In genomic region chr6:161000632-161001031, GRCh38 we compare ENCODE assay signal across 20 cellular contexts. TPM values are rescaled to one million over a fixed set of nuclear protein-coding genes. Genes with fewer than 3 reads are reported as not detected.
DNase-seq lines count a peak whose midpoint lies in the region; ATAC-seq, FAIRE-seq and TF ChIP-seq lines count a peak whose summit lies in the region.
"Had no signal": no experiment of that assay in that cellular context is flagged by ENCODE, and none has a peak within 500 bp of the region (broad histone marks: within the 10 kb centered on the region; RNA-seq: fewer than 3 reads in every experiment).

No MANE protein-coding gene starts in this region.

- FAIRE-seq in HepG2 (lab: Jason Lieb, UNC) (no peak), K562 (lab: Jason Lieb, UNC) (no peak)
- FAIRE-seq: A549, GM12878 had no signal

- no TSS peak for BruUV-seq in HepG2 (replicated peaks; lab: Mats Ljungman, UMichigan)
- BruUV-seq in K562 (replicated peaks; lab: Mats Ljungman, UMichigan): no TSS peak

- TF ChIP-seq EP300 in HepG2 (IDR thresholded peaks at IDR 0.05; ENCODE audit: low read depth in 2 of 2, low read length in 2 of 2) (no peak), HepG2 (CRISPR knock-in tag; IDR thresholded peaks at IDR 0.05; ENCODE audit: borderline replicate concordance) (no peak), K562 (IDR thresholded peaks at IDR 0.05; ENCODE audit: low read length) (no peak)

- CTCF ChIA-PET in HepG2 (lab: Yijun Ruan, JAX; ENCODE audit: low intra/inter-chr PET ratio, low total read pairs) (no interaction called here), K562 (lab: Yijun Ruan, JAX; ENCODE audit: low intra/inter-chr PET ratio) (no interaction called here)

- ATAC-seq in HepG2 (no peak), right lobe of liver (no peak), K562 (no peak), HG03520 (IDR thresholded peaks at IDR 0.05; ENCODE audit: unreplicated experiment) (no peak)
- ATAC-seq: A549; CD8-positive, alpha-beta T cell; GM12878 had no signal

- TF ChIP-seq CTCF in HepG2 (CRISPR knock-in tag; IDR thresholded peaks at IDR 0.05) (no peak), right lobe of liver (IDR thresholded peaks at IDR 0.05) (no peak), K562 (IDR thresholded peaks at IDR 0.05 in 2 of 3, conservative IDR thresholded peaks at IDR 0.05 in 1 of 3; ENCODE audit: insufficient read depth in 2 of 3, low read depth in 1 of 3, low read length in 3 of 3) (no peak), vagina (IDR thresholded peaks at IDR 0.05) (no peak)

- H3K27me3 ChIP-seq in HepG2 (ENCODE audit: control insufficient read depth in 1 of 2, insufficient read depth in 2 of 2, low read length in 2 of 2): no peaks in the 10 kb centered on the region
- no peaks in the 10 kb centered on the region for H3K27me3 ChIP-seq in right lobe of liver
- no peaks in the 10 kb centered on the region for H3K27me3 ChIP-seq in K562 (ENCODE audit: control insufficient read depth in 2 of 2, insufficient read depth in 2 of 2, low read length in 2 of 2)
- H3K27me3 ChIP-seq in endocrine pancreas (ENCODE audit: control insufficient read depth, insufficient read depth, low read length): no peaks in the 10 kb centered on the region
- H3K27me3 ChIP-seq in vagina: no peaks in the 10 kb centered on the region
- H3K27me3 ChIP-seq: BLaER1 treated with 17β-estradiol and CSF1 and Interleukin-3, amounts not matched to agents 10 nM and 100 nM had no signal

- H3K36me3 ChIP-seq in HepG2 (replicated peaks in 1 of 2; ENCODE audit: control insufficient read depth in 1 of 2, insufficient read depth in 2 of 2, low read length in 2 of 2): no peaks in the 10 kb centered on the region
- H3K36me3 ChIP-seq in right lobe of liver: no peaks in the 10 kb centered on the region
- peaks cover 16% of the 10 kb centered on the region for H3K36me3 ChIP-seq in K562 (ENCODE audit: control insufficient read depth, insufficient read depth, low read length)
- no peaks in the 10 kb centered on the region for H3K36me3 ChIP-seq in endocrine pancreas (ENCODE audit: control insufficient read depth, insufficient read depth, low read length)
- H3K36me3 ChIP-seq in vagina: no peaks in the 10 kb centered on the region

- no peak overlapping the region for H3K27ac ChIP-seq in HepG2 (ENCODE audit: extremely low read length, insufficient read depth, low read length)
- no peak overlapping the region for H3K27ac ChIP-seq in right lobe of liver
- H3K27ac ChIP-seq in K562 (ENCODE audit: extremely low read depth, low read depth, low read length): no peak overlapping the region
- peak overlapping the region; percentile 21 for H3K27ac ChIP-seq in vagina
- H3K27ac ChIP-seq: A549; BLaER1 treated with 17β-estradiol and CSF1 and Interleukin-3, amounts not matched to agents 10 nM and 100 nM; C4-2B had no signal

- H3K4me2 ChIP-seq in HepG2 (ENCODE audit: low read depth, low read length): no peak overlapping the region
- H3K4me2 ChIP-seq in K562 (ENCODE audit: insufficient read depth, low read length): no peak overlapping the region

- WGBS in HepG2 (ENCODE audit: low lambda C conversion rate): 98% methylated on average over 1 of the region's 1 CpG
- 92% methylated on average over 1 of the region's 1 CpG for WGBS in right lobe of liver (ENCODE audit: insufficient coverage, low coverage, low lambda C conversion rate, missing lambda C conversion rate)
- WGBS in K562 (ENCODE audit: insufficient coverage, low coverage, missing lambda C conversion rate): 97% methylated on average over 1 of the region's 1 CpG

- TF ChIP-seq POLR2A in HepG2 (IDR thresholded peaks at IDR 0.05; ENCODE audit: insufficient read depth in 1 of 2, low read depth in 2 of 2, low read length in 2 of 2) (no peak), right lobe of liver (IDR thresholded peaks at IDR 0.05) (no peak), K562 (conservative IDR thresholded peaks at IDR 0.05) (no peak), vagina (IDR thresholded peaks at IDR 0.05) (no peak)

- H4K20me1 ChIP-seq in HepG2 (ENCODE audit: insufficient read depth, low read length) (peaks cover 2% of the 10 kb centered on the region), K562 (replicated peaks; ENCODE audit: control insufficient read depth, insufficient read depth, low read length) (no peaks in the 10 kb centered on the region)

- in situ Hi-C loops in HepG2 (cut with HindIII; ENCODE audit: extremely low pct_ligation_motif_present, low pct_unique_long_range_greater_than_20kb) (no loop called here), K562 (cut with MboI) (no loop called here)

- H3K9me1 ChIP-seq in K562 (ENCODE audit: control insufficient read depth, insufficient read depth, low read length): no peaks in the 10 kb centered on the region

- no peak for TF ChIP-seq RAD21 in HepG2 (CRISPR knock-in tag; IDR thresholded peaks at IDR 0.05)
- TF ChIP-seq RAD21 in K562 (CRISPR knock-in tag; conservative IDR thresholded peaks at IDR 0.05 in 1 of 2, IDR thresholded peaks at IDR 0.05 in 1 of 2): no peak

- H2AFZ ChIP-seq in HepG2 (ENCODE audit: low read length) (no peak overlapping the region), K562 (ENCODE audit: low read depth, low read length) (no peak overlapping the region)

- DNase-seq in HepG2 (ENCODE audit: low spot score) (no peak), right lobe of liver (no peak), K562 (ENCODE audit: extremely low read depth in 1 of 4, low spot score in 3 of 4) (no peak), vagina (ENCODE audit: extremely low spot score in 2 of 2) (no peak), T1000 (lab: John Stamatoyannopoulos, UW) (no peak), iPS-NIHi7 (ENCODE audit: extremely low spot score) (no peak)
- DNase-seq: AML-193; Caco-2; CD4-positive, alpha-beta T cell; CD8-positive, alpha-beta T cell; DMS 273 treated with DMSO at 0.1 percent for 48 hours; DND-41; EL; GDM1 had no signal

- intact Hi-C loops in HepG2 (cut with micrococcal nuclease; ENCODE audit: unreplicated experiment) (loop anchor here (1.0 kb wide), 1 partner anchor 8 kb away; no protein-coding TSS in a partner anchor), right lobe of liver (cut with DNase I) (no loop called here), K562 (cut with micrococcal nuclease) (no loop called here), vagina (cut with DNase I) (no loop called here)

- POLR2A ChIA-PET in HepG2 (lab: Yijun Ruan, JAX): no interaction called here
- POLR2A ChIA-PET in K562 (lab: Yijun Ruan, JAX): interaction anchor here (1.2 to 1.6 kb wide), 2 partner anchors 8 to 10 kb away, joined by 4 to 8 read pairs; partner anchors contain the start of gene MAP3K4

- H3K9me3 ChIP-seq in HepG2 (ENCODE audit: low read length) (no peaks in the 10 kb centered on the region), right lobe of liver (no peaks in the 10 kb centered on the region), K562 (replicated peaks; ENCODE audit: control insufficient read depth, insufficient read depth, low read depth, low read length) (0 out of 2 replicates have a peak, but pooled peaks cover 2% of the 10 kb centered on the region), endocrine pancreas (ENCODE audit: control insufficient read depth, low read length) (no peaks in the 10 kb centered on the region), vagina (no peaks in the 10 kb centered on the region)
- H3K9me3 ChIP-seq: A549; BLaER1 treated with 17β-estradiol and CSF1 and Interleukin-3, amounts not matched to agents 10 nM and 100 nM; Caco-2 had no signal

- H3K4me3 ChIP-seq in HepG2 (replicated peaks in 1 of 3; ENCODE audit: insufficient read depth in 1 of 3, low read depth in 2 of 3, low read length in 3 of 3) (no peak overlapping the region), right lobe of liver (no peak overlapping the region), K562 (no peak overlapping the region), endocrine pancreas (ENCODE audit: control insufficient read depth, insufficient read depth, low read length) (peak overlapping the region; percentile 79), vagina (no peak overlapping the region)
- H3K4me3 ChIP-seq: A549; BLaER1 treated with 17β-estradiol and CSF1 and Interleukin-3, amounts not matched to agents 10 nM and 100 nM; GM12878 had no signal

- H3K9ac ChIP-seq in HepG2 (ENCODE audit: insufficient read depth, low read depth, low read length): no peak overlapping the region
- no peak overlapping the region for H3K9ac ChIP-seq in K562 (ENCODE audit: insufficient read depth in 1 of 2, low read depth in 2 of 2, low read length in 2 of 2)
- no peak overlapping the region for H3K9ac ChIP-seq in endocrine pancreas (ENCODE audit: control insufficient read depth, insufficient read depth, low read length)
- H3K9ac ChIP-seq: BLaER1 treated with 17β-estradiol and CSF1 and Interleukin-3, amounts not matched to agents 10 nM and 100 nM had no signal

- H3K79me2 ChIP-seq in HepG2 (ENCODE audit: insufficient read depth, low read length) (peaks cover 73% of the 10 kb centered on the region), K562 (ENCODE audit: control insufficient read depth, insufficient read depth, low read length) (peaks cover 86% of the 10 kb centered on the region)

- H3K4me1 ChIP-seq in HepG2 (ENCODE audit: insufficient read depth, low read length) (peaks cover 22% of the 10 kb centered on the region), right lobe of liver (peaks cover 0 to 9% (median 0%) of the 10 kb centered on the region in 4 donors), K562 (replicated peaks in 1 of 2; ENCODE audit: control insufficient read depth in 2 of 2, insufficient read depth in 2 of 2, low read length in 2 of 2) (peaks cover 0 to 5% of the 10 kb centered on the region in 2 experiments; a peak in 2 of 5 replicates), endocrine pancreas (ENCODE audit: control insufficient read depth, insufficient read depth, low read length) (peaks cover 52% of the 10 kb centered on the region), vagina (peaks cover 50% of the 10 kb centered on the region)

RNA-seq across cellular contexts. Expression of gene MAP3K4, which starts 9.1 kb away (rescaled TPM):
- total RNA-seq in HepG2 (2016; rRNA removed; fragmentation: Illumina TruSeq; extraction: Trizol): 33.6 and 40.1 TPM in 2 replicates
- 66.8 and 68.7 TPM in 2 replicates for total RNA-seq in HepG2 (2016; cell fraction: cytosol; rRNA removed; fragmentation: Illumina TruSeq; extraction: Trizol; ENCODE audit: low read depth)
- total RNA-seq in HepG2 (2016; cell fraction: insoluble cytoplasmic fraction; rRNA removed; fragmentation: Illumina TruSeq; extraction: Trizol): 37.5 and 40.8 TPM in 2 replicates
- total RNA-seq in HepG2 (2016; cell fraction: membrane; rRNA removed; fragmentation: Illumina TruSeq; extraction: Trizol): 38.1 and 58.6 TPM in 2 replicates
- total RNA-seq in HepG2 (2016; cell fraction: nucleus; rRNA removed; fragmentation: Illumina TruSeq; extraction: Trizol): 50.7 and 54.4 TPM in 2 replicates
- 12.9 and 15.4 TPM in 2 replicates for polyA plus RNA-seq in HepG2 (2011; rRNA removed)
- polyA plus RNA-seq in HepG2 (2011; cell fraction: cytosol; rRNA removed): 6.9 and 9.0 TPM in 2 replicates
- polyA plus RNA-seq in HepG2 (2011; cell fraction: nucleus; rRNA removed): 35.9 and 37.8 TPM in 2 replicates
- 16.6 and 19.8 TPM in 2 replicates for polyA plus RNA-seq in HepG2 (2012)
- polyA plus RNA-seq in HepG2 (2016; cell fraction: cytosol; fragmentation: Illumina TruSeq; extraction: Trizol; ENCODE audit: low read depth): 1.1 TPM in 2 replicates
- polyA plus RNA-seq in HepG2 (2016; cell fraction: insoluble cytoplasmic fraction; fragmentation: Illumina TruSeq; extraction: Trizol; ENCODE audit: low read depth): 25.1 and 26.7 TPM in 2 replicates
- 3.2 and 4.4 TPM in 2 replicates for polyA plus RNA-seq in HepG2 (2016; cell fraction: membrane; fragmentation: Illumina TruSeq; extraction: Trizol; ENCODE audit: low read depth)
- polyA plus RNA-seq in HepG2 (2016; cell fraction: nucleus; fragmentation: Illumina TruSeq; extraction: Trizol; ENCODE audit: insufficient read depth, low read depth): 51.7 and 52.1 TPM in 2 replicates
- polyA minus RNA-seq in HepG2 (2011; rRNA and poly(A)+ RNA removed; ENCODE audit: low replicate concordance): 16.6 and 30.1 TPM in 2 replicates
- 16.9 and 18.6 TPM in 2 replicates for polyA minus RNA-seq in HepG2 (2011; cell fraction: cytosol; rRNA and poly(A)+ RNA removed)
- 94.5 and 105 TPM in 2 replicates for polyA minus RNA-seq in HepG2 (2011; cell fraction: nucleus; rRNA and poly(A)+ RNA removed)
- total RNA-seq in right lobe of liver: 10 to 100 TPM in 4 of 6 experiments, 1 to 10 TPM in 2; 9.4 to 20.5 (median 13.1) TPM
- total RNA-seq in K562 (2011; cell fraction: chromatin; rRNA removed; ENCODE audit: low replicate concordance): 89.3 and 263 TPM in 2 replicates
- total RNA-seq in K562 (2011; cell fraction: nucleolus; rRNA removed): 37.0 and 55.8 TPM in 2 replicates
- 93.4 and 112 TPM in 2 replicates for total RNA-seq in K562 (2011; cell fraction: nucleoplasm; rRNA removed)
- total RNA-seq in K562 (2014; rRNA removed): 47.3 and 48.9 TPM in 2 replicates
- total RNA-seq in K562 (2014; rRNA removed; fragmentation: Illumina TruSeq; extraction: Trizol): 60.0 and 68.2 TPM in 2 replicates
- total RNA-seq in K562 (2015; rRNA removed; fragmentation: Illumina TruSeq; extraction: Trizol): 60.3 and 62.6 TPM in 2 replicates
- 74.2 and 77.2 TPM in 2 replicates for total RNA-seq in K562 (2021)
- polyA plus RNA-seq in K562 (2011; rRNA removed): 39.0 and 45.1 TPM in 2 replicates
- 16.5 and 25.0 TPM in 2 replicates for polyA plus RNA-seq in K562 (2011; cell fraction: cytosol; rRNA removed)
- polyA plus RNA-seq in K562 (2011; cell fraction: nucleus; rRNA removed): 109 and 122 TPM in 2 replicates
- 24.3 and 31.1 TPM in 2 replicates for polyA plus RNA-seq in K562 (2012)
- polyA plus RNA-seq in K562 (2014; fragmentation: Illumina TruSeq; extraction: Trizol): 39.4 and 51.8 TPM in 2 replicates
- 10 to 100 TPM; 21.0 to 24.0 TPM for polyA plus RNA-seq in K562 (2014; fragmentation: Nextera tagmentation; extraction: Ambion mirVana)
- 40.6 and 44.9 TPM in 2 replicates for polyA plus RNA-seq in K562 (2014; rRNA removed)
- polyA minus RNA-seq in K562 (2011; rRNA and poly(A)+ RNA removed): 96.3 and 107 TPM in 2 replicates
- 24.5 and 37.7 TPM in 2 replicates for polyA minus RNA-seq in K562 (2011; cell fraction: cytosol; rRNA and poly(A)+ RNA removed)
- 86.0 and 138 TPM in 2 replicates for polyA minus RNA-seq in K562 (2011; cell fraction: nucleus; rRNA and poly(A)+ RNA removed)
- total RNA-seq in vagina: 56.7 TPM

Comparison
In these comparisons a context has a peak if more than half of its experiments do, and no peak if none do; other contexts are left out.
1. Of the 241 proteins assayed by ChIP-seq in both HepG2 and K562: peak only in HepG2: MNT; only in K562: ARID2 and NCOR1; in both: MXI1; in neither: 235; mixed calls (peak in some experiments, not most) for 2.